Comparison of ENCODE assay signal across 22 cellular contexts in the genomic region with DNA sequence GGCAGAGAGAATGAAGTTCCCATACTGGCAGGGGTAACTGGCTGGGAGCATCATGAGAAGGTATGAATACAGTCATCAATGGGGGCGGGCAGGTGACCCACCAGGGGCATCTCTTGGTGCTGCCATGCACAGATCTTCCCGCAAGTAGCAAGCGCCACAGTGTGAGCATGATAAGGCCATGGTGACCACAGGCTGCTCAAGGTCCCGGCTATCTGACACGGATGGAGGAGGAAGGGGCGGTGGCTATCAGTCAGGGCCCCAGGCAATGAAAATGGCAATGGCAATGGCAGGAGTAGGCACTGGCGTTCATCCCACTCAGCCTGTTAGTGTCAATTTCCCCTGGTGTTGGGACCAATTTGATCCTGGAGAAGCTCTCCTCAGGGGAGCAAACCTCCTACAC. TPM values are rescaled to one million over a fixed set of nuclear protein-coding genes. Genes with fewer than 3 reads are reported as not detected.
DNase-seq lines count a peak whose midpoint lies in the region; ATAC-seq, FAIRE-seq and TF ChIP-seq lines count a peak whose summit lies in the region.
"Had no signal": no experiment of that assay in that cellular context is flagged by ENCODE, and none has a peak within 500 bp of the region (broad histone marks: within the 10 kb centered on the region; RNA-seq: fewer than 3 reads in every experiment).

No MANE protein-coding gene starts in this region.

- DNase-seq in OCI-M1 (lab: John Stamatoyannopoulos, UW) (peak; percentile 29), K562 (ENCODE audit: extremely low read depth in 1 of 4, low spot score in 3 of 4) (peak in 2 of 4 experiments; percentile 5 to 10), sigmoid colon (peak; percentile 20), osteoblast (ENCODE audit: insufficient read length, low spot score, missing footprints) (no peak), A172 (ENCODE audit: low spot score) (no peak)
- DNase-seq: ACHN; BE2C; CD4-positive, alpha-beta memory T cell; DMS153; DMS79; GDM1; HCEC 1CT; IMR-90 had no signal

- 0% methylated on average over 7 of the region's 7 CpGs for WGBS in K562 (ENCODE audit: insufficient coverage, low coverage, missing lambda C conversion rate)
- 94 to 96% methylated on average over 7 of the region's 7 CpGs for WGBS in sigmoid colon, 2 donors

- CTCF ChIA-PET in K562 (lab: Yijun Ruan, JAX; ENCODE audit: low intra/inter-chr PET ratio) = no interaction called here

- H3K9me3 ChIP-seq in BLaER1 = no peaks in the 10 kb centered on the region
- H3K9me3 ChIP-seq in K562 (replicated peaks; ENCODE audit: control insufficient read depth, insufficient read depth, low read depth, low read length) = no peaks in the 10 kb centered on the region
- H3K9me3 ChIP-seq in sigmoid colon = no peaks in the 10 kb centered on the region
- no peaks in the 10 kb centered on the region for H3K9me3 ChIP-seq in osteoblast (ENCODE audit: low read depth, low read length)
- H3K9me3 ChIP-seq: BE2C had no signal

- H3K4me1 ChIP-seq in BLaER1 (peaks cover 28% of the 10 kb centered on the region), K562 (replicated peaks in 1 of 2; ENCODE audit: control insufficient read depth in 2 of 2, insufficient read depth in 2 of 2, low read length in 2 of 2) (peaks cover 0 to 7% of the 10 kb centered on the region in 2 experiments; a peak in 3 of 5 replicates), sigmoid colon (no peaks in the 10 kb centered on the region), osteoblast (ENCODE audit: insufficient read depth, low read length) (no peaks in the 10 kb centered on the region)
- H3K4me1 ChIP-seq: BE2C had no signal

- H3K36me3 ChIP-seq in BLaER1 = no peaks in the 10 kb centered on the region
- H3K36me3 ChIP-seq in K562 (ENCODE audit: control insufficient read depth, insufficient read depth, low read length) = no peaks in the 10 kb centered on the region
- no peaks in the 10 kb centered on the region for H3K36me3 ChIP-seq in sigmoid colon
- H3K36me3 ChIP-seq in osteoblast (ENCODE audit: insufficient read depth, low read length) = no peaks in the 10 kb centered on the region
- H3K36me3 ChIP-seq: BE2C had no signal

- H3K4me2 ChIP-seq in BLaER1 (peak overlapping the region; percentile 76), K562 (ENCODE audit: insufficient read depth, low read length) (no peak overlapping the region; the same call in 1 of the 2 replicates), osteoblast (ENCODE audit: insufficient read depth, low read length) (no peak overlapping the region)
- H3K4me2 ChIP-seq: GM23338 had no signal

- H3K27ac ChIP-seq in BLaER1 = no peak overlapping the region
- H3K27ac ChIP-seq in K562 (ENCODE audit: extremely low read depth, low read depth, low read length) = no peak overlapping the region
- H3K27ac ChIP-seq in sigmoid colon = no peak overlapping the region
- H3K27ac ChIP-seq in osteoblast (ENCODE audit: low read depth, low read length) = no peak overlapping the region

- TF ChIP-seq POLR2A in K562 (conservative IDR thresholded peaks at IDR 0.05) = no peak
- no peak for TF ChIP-seq POLR2A in sigmoid colon (IDR thresholded peaks at IDR 0.05)

- no peak for TF ChIP-seq RAD21 in K562 (CRISPR knock-in tag; conservative IDR thresholded peaks at IDR 0.05 in 1 of 2, IDR thresholded peaks at IDR 0.05 in 1 of 2)

- TF ChIP-seq EP300 in K562 (IDR thresholded peaks at IDR 0.05; ENCODE audit: low read length) (no peak), sigmoid colon (IDR thresholded peaks at IDR 0.05) (no peak)

- H3K9me1 ChIP-seq in K562 (ENCODE audit: control insufficient read depth, insufficient read depth, low read length) = no peaks in the 10 kb centered on the region

- no TSS peak for BruUV-seq in K562 (replicated peaks; lab: Mats Ljungman, UMichigan)

- no peak overlapping the region for H3K4me3 ChIP-seq in BLaER1
- no peak overlapping the region for H3K4me3 ChIP-seq in K562
- no peak overlapping the region for H3K4me3 ChIP-seq in sigmoid colon
- H3K4me3 ChIP-seq in osteoblast (ENCODE audit: insufficient read depth, low read length) = no peak overlapping the region
- H3K4me3 ChIP-seq: GM23338 had no signal

- ATAC-seq in K562 (no peak), HG03139 (IDR thresholded peaks at IDR 0.05; ENCODE audit: unreplicated experiment) (no peak)
- ATAC-seq: GM23338 had no signal

- H2AFZ ChIP-seq in K562 (ENCODE audit: low read depth, low read length) = no peak overlapping the region
- no peak overlapping the region for H2AFZ ChIP-seq in osteoblast (ENCODE audit: low read length)
- H2AFZ ChIP-seq: GM23338 had no signal

- H3K79me2 ChIP-seq in K562 (ENCODE audit: control insufficient read depth, insufficient read depth, low read length) = no peaks in the 10 kb centered on the region
- no peaks in the 10 kb centered on the region for H3K79me2 ChIP-seq in osteoblast (ENCODE audit: insufficient read depth, low read length)

- in situ Hi-C loops in K562 (cut with MboI) = no loop called here

- H3K27me3 ChIP-seq in BLaER1 = peaks cover 10% of the 10 kb centered on the region
- peaks cover 4 to 47% of the 10 kb centered on the region in 2 experiments; a peak in 3 of 5 replicates for H3K27me3 ChIP-seq in K562 (ENCODE audit: control insufficient read depth in 2 of 2, insufficient read depth in 2 of 2, low read length in 2 of 2)
- H3K27me3 ChIP-seq in sigmoid colon = no peaks in the 10 kb centered on the region
- peaks cover 16% of the 10 kb centered on the region for H3K27me3 ChIP-seq in osteoblast (ENCODE audit: insufficient read depth, low read length)
- H3K27me3 ChIP-seq: BE2C had no signal

- POLR2A ChIA-PET in K562 (lab: Yijun Ruan, JAX) = interaction anchor here (0.6 to 0.7 kb wide), 2 partner anchors 424 to 491 kb away, joined by 3 read pairs; no protein-coding TSS in a partner anchor

- intact Hi-C loops in K562 (cut with micrococcal nuclease) = no loop called here
- intact Hi-C loops in sigmoid colon (cut with DNase I) = no loop called here

- peaks cover 14% of the 10 kb centered on the region; the same call in 1 of the 2 replicates for H4K20me1 ChIP-seq in BLaER1
- peaks cover 4% of the 10 kb centered on the region; the same call in 1 of the 2 replicates for H4K20me1 ChIP-seq in K562 (replicated peaks; ENCODE audit: control insufficient read depth, insufficient read depth, low read length)
- H4K20me1 ChIP-seq in osteoblast (ENCODE audit: insufficient read depth, low read length) = no peaks in the 10 kb centered on the region

- no peak overlapping the region for H3K9ac ChIP-seq in BLaER1
- no peak overlapping the region for H3K9ac ChIP-seq in K562 (ENCODE audit: insufficient read depth in 1 of 2, low read depth in 2 of 2, low read length in 2 of 2)

- TF ChIP-seq CTCF in K562 (IDR thresholded peaks at IDR 0.05 in 2 of 3, conservative IDR thresholded peaks at IDR 0.05 in 1 of 3; ENCODE audit: insufficient read depth in 2 of 3, low read depth in 1 of 3, low read length in 3 of 3) (no peak), sigmoid colon (IDR thresholded peaks at IDR 0.05) (no peak), osteoblast (IDR thresholded peaks at IDR 0.05; ENCODE audit: extremely low read depth, low read depth, low read length) (no peak)

- FAIRE-seq in K562 (lab: Jason Lieb, UNC) = no peak
- FAIRE-seq: A204.1, GM12892, GM18507, H54, HTR-8/SVneo had no signal

RNA-seq across cellular contexts. Expression of gene ASCL2, which starts 21.6 kb away (rescaled TPM):
- total RNA-seq in K562 (2011; cell fraction: chromatin; rRNA removed; ENCODE audit: low replicate concordance) = 0.25 and 0.30 TPM in 2 replicates
- 0.79 and 0.83 TPM in 2 replicates for total RNA-seq in K562 (2011; cell fraction: nucleolus; rRNA removed)
- total RNA-seq in K562 (2011; cell fraction: nucleoplasm; rRNA removed) = 0.22 and 0.31 TPM in 2 replicates
- 1.4 and 1.7 TPM in 2 replicates for total RNA-seq in K562 (2014; rRNA removed)
- 0.11 TPM in 1 of 2 replicates, not detected in the other for total RNA-seq in K562 (2014; rRNA removed; fragmentation: Illumina TruSeq; extraction: Trizol)
- 0.36 and 0.53 TPM in 2 replicates for total RNA-seq in K562 (2015; rRNA removed; fragmentation: Illumina TruSeq; extraction: Trizol)
- total RNA-seq in K562 (2021) = 1.1 and 1.2 TPM in 2 replicates
- 0.07 and 0.15 TPM in 2 replicates for polyA plus RNA-seq in K562 (2011; rRNA removed)
- polyA plus RNA-seq in K562 (2011; cell fraction: cytosol; rRNA removed) = 0.15 and 1.7 TPM in 2 replicates
- 0.13 and 0.40 TPM in 2 replicates for polyA plus RNA-seq in K562 (2011; cell fraction: nucleus; rRNA removed)
- 0.93 and 1.0 TPM in 2 replicates for polyA plus RNA-seq in K562 (2012)
- 0.12 and 0.26 TPM in 2 replicates for polyA plus RNA-seq in K562 (2014; fragmentation: Illumina TruSeq; extraction: Trizol)
- not detected for polyA plus RNA-seq in K562 (2014; fragmentation: Nextera tagmentation; extraction: Ambion mirVana)
- polyA plus RNA-seq in K562 (2014; rRNA removed) = 0.76 and 1.4 TPM in 2 replicates
- polyA minus RNA-seq in K562 (2011; rRNA and poly(A)+ RNA removed) = not detected in 2 replicates
- not detected in 2 replicates for polyA minus RNA-seq in K562 (2011; cell fraction: cytosol; rRNA and poly(A)+ RNA removed)
- polyA minus RNA-seq in K562 (2011; cell fraction: nucleus; rRNA and poly(A)+ RNA removed) = 0.22 and 0.27 TPM in 2 replicates
- under 1 TPM in 2 of 4 donors, not detected in 2; 0.28 to 0.33 TPM for total RNA-seq in sigmoid colon
- 1 to 10 TPM; 1.2 to 4.8 (median 1.4) TPM for polyA plus RNA-seq in sigmoid colon
- not detected in 2 replicates for total RNA-seq in osteoblast
- not detected in 2 replicates for total RNA-seq in A172 (2014; rRNA removed; shearing (Covaris generic))
- total RNA-seq: Daoy, IMR-90 had no signal
- polyA plus RNA-seq: IMR-90 had no signal

RNA-seq across cellular contexts. Expression of gene C11orf21, which starts 53.0 kb away (rescaled TPM):
- total RNA-seq in K562 (2011; cell fraction: chromatin; rRNA removed; ENCODE audit: low replicate concordance) = 1.6 and 4.7 TPM in 2 replicates
- total RNA-seq in K562 (2011; cell fraction: nucleolus; rRNA removed) = 2.4 and 3.5 TPM in 2 replicates
- 1.5 and 3.1 TPM in 2 replicates for total RNA-seq in K562 (2011; cell fraction: nucleoplasm; rRNA removed)
- total RNA-seq in K562 (2014; rRNA removed) (1.3 and 2.0 TPM in 2 replicates), K562 (2014; rRNA removed; fragmentation: Illumina TruSeq; extraction: Trizol) (0.64 and 0.65 TPM in 2 replicates), K562 (2015; rRNA removed; fragmentation: Illumina TruSeq; extraction: Trizol) (2.3 and 2.5 TPM in 2 replicates), K562 (2021) (2.1 and 2.6 TPM in 2 replicates), sigmoid colon (under 1 TPM in 2 of 4 donors, not detected in 2; 0.68 to 0.71 TPM), osteoblast (0.29 and 0.36 TPM in 2 replicates)
- polyA plus RNA-seq in K562 (2011; rRNA removed) (1.2 and 2.1 TPM in 2 replicates), K562 (2014; fragmentation: Illumina TruSeq; extraction: Trizol) (1.0 and 1.3 TPM in 2 replicates), K562 (2014; fragmentation: Nextera tagmentation; extraction: Ambion mirVana) (under 1 TPM; 0.10 to 0.15 TPM), K562 (2014; rRNA removed) (2.0 and 2.1 TPM in 2 replicates), sigmoid colon (1 to 10 TPM in 1 of 3 donors, not detected in 2; 6.2 TPM)
- 0.91 and 2.0 TPM in 2 replicates for polyA plus RNA-seq in K562 (2011; cell fraction: cytosol; rRNA removed)
- 5.5 and 14.3 TPM in 2 replicates for polyA plus RNA-seq in K562 (2011; cell fraction: nucleus; rRNA removed)
- polyA plus RNA-seq in K562 (2012) = 4.3 and 4.5 TPM in 2 replicates
- polyA minus RNA-seq in K562 (2011; rRNA and poly(A)+ RNA removed) = 0.99 and 1.0 TPM in 2 replicates
- 1.4 TPM in 1 of 2 replicates, not detected in the other for polyA minus RNA-seq in K562 (2011; cell fraction: cytosol; rRNA and poly(A)+ RNA removed)
- polyA minus RNA-seq in K562 (2011; cell fraction: nucleus; rRNA and poly(A)+ RNA removed) = 2.4 and 3.4 TPM in 2 replicates
- total RNA-seq in A172 (2014; rRNA removed; shearing (Covaris generic)) = 2.0 and 2.8 TPM in 2 replicates
- total RNA-seq: GM23338, IMR-90 had no signal
- polyA plus RNA-seq: GM23338, IMR-90 had no signal

RNA-seq across cellular contexts. Expression of gene TSPAN32, which starts 53.1 kb away (rescaled TPM):
- total RNA-seq in K562 (2011; cell fraction: chromatin; rRNA removed; ENCODE audit: low replicate concordance) = 8.4 and 16.2 TPM in 2 replicates
- 7.1 and 8.5 TPM in 2 replicates for total RNA-seq in K562 (2011; cell fraction: nucleolus; rRNA removed)
- 4.3 and 5.9 TPM in 2 replicates for total RNA-seq in K562 (2011; cell fraction: nucleoplasm; rRNA removed)
- total RNA-seq in K562 (2014; rRNA removed) (3.0 and 3.4 TPM in 2 replicates), K562 (2014; rRNA removed; fragmentation: Illumina TruSeq; extraction: Trizol) (0.86 and 1.4 TPM in 2 replicates), K562 (2015; rRNA removed; fragmentation: Illumina TruSeq; extraction: Trizol) (2.6 TPM in 2 replicates), K562 (2021) (4.8 and 5.9 TPM in 2 replicates), sigmoid colon (1 to 10 TPM in 2 of 4 donors, under 1 TPM in 2; 0.81 to 5.3 (median 0.95) TPM), osteoblast (0.59 and 1.4 TPM in 2 replicates)
- polyA plus RNA-seq in K562 (2011; rRNA removed) (4.2 and 9.4 TPM in 2 replicates), K562 (2014; fragmentation: Illumina TruSeq; extraction: Trizol) (0.79 and 2.8 TPM in 2 replicates), K562 (2014; fragmentation: Nextera tagmentation; extraction: Ambion mirVana) (under 1 TPM; 0.21 to 0.57 TPM), K562 (2014; rRNA removed) (3.3 and 7.3 TPM in 2 replicates), sigmoid colon (1 to 10 TPM in 1 of 3 donors, not detected in 2; 4.6 TPM)
- 4.4 and 6.2 TPM in 2 replicates for polyA plus RNA-seq in K562 (2011; cell fraction: cytosol; rRNA removed)
- 68.0 and 78.0 TPM in 2 replicates for polyA plus RNA-seq in K562 (2011; cell fraction: nucleus; rRNA removed)
- polyA plus RNA-seq in K562 (2012) = 8.2 and 19.1 TPM in 2 replicates
- 0.77 and 0.90 TPM in 2 replicates for polyA minus RNA-seq in K562 (2011; rRNA and poly(A)+ RNA removed)
- 1.4 and 3.4 TPM in 2 replicates for polyA minus RNA-seq in K562 (2011; cell fraction: cytosol; rRNA and poly(A)+ RNA removed)
- polyA minus RNA-seq in K562 (2011; cell fraction: nucleus; rRNA and poly(A)+ RNA removed) = 10.0 and 10.3 TPM in 2 replicates
- total RNA-seq in A172 (2014; rRNA removed; shearing (Covaris generic)) = 13.3 and 16.9 TPM in 2 replicates
- total RNA-seq: Daoy, GM23338, IMR-90 had no signal
- polyA plus RNA-seq: GM23338 had no signal

Comparison
In these comparisons a context has a peak if more than half of its experiments do, and no peak if none do; other contexts are left out.
1. DNase-seq: peak in OCI-M1 (single experiment) and sigmoid colon (single experiment); none in osteoblast (single experiment) and A172 (single experiment).